10 cellular contexts compared by ENCODE assay signal in the genomic region with DNA sequence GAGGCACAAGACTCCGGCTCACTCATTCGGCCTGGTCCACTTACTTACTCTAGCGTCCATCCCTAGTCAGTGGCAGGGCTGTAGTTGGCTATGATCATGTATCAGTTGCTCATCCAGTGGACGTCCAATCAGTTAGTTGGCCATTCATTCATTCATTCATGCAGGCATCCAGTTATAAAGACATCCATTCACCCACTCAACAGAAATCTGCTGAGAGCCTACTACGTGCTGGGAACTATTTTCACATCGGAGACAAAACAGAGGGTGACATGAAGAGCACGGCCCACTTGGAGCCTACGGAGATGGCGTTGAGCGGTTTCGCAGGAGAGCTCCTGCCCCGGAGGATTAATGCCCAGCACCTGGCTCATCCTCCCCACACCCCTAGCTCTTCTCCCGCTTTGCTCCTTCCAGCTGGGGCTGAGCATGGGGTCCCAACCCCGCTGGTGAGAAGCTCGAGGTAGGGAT. TPM values are rescaled to one million over a fixed set of nuclear protein-coding genes. Genes with fewer than 3 reads are reported as not detected.
DNase-seq lines count a peak whose midpoint lies in the region; ATAC-seq and TF ChIP-seq lines count a peak whose summit lies in the region.
"Had no signal": no experiment of that assay in that cellular context is flagged by ENCODE, and none has a peak within 500 bp of the region (broad histone marks: within the 10 kb centered on the region; RNA-seq: fewer than 3 reads in every experiment).

No MANE protein-coding gene starts in this region.

- no peak overlapping the region for H2AFZ ChIP-seq in osteoblast (ENCODE audit: low read length)

- no peaks in the 10 kb centered on the region for H4K20me1 ChIP-seq in osteoblast (ENCODE audit: insufficient read depth, low read length)

- no peaks in the 10 kb centered on the region for H3K79me2 ChIP-seq in osteoblast (ENCODE audit: insufficient read depth, low read length)

- no peaks in the 10 kb centered on the region for H3K36me3 Mint-ChIP-seq in CD8-positive, alpha-beta T cell
- no peaks in the 10 kb centered on the region for H3K36me3 Mint-ChIP-seq in endothelial cell (ENCODE audit: low read depth, unreplicated experiment)

- no peak overlapping the region for H3K27ac ChIP-seq in CD8-positive, alpha-beta T cell (ENCODE audit: low read depth, low read length)
- no peak overlapping the region for H3K27ac ChIP-seq in osteoblast (ENCODE audit: low read depth, low read length)

- no peak for TF ChIP-seq CTCF in CD8-positive, alpha-beta T cell (IDR thresholded peaks at IDR 0.05)
- no peak for TF ChIP-seq CTCF in endothelial cell (IDR thresholded peaks at IDR 0.05; ENCODE audit: unreplicated experiment)
- no peak for TF ChIP-seq CTCF in osteoblast (IDR thresholded peaks at IDR 0.05; ENCODE audit: extremely low read depth, low read depth, low read length)

- H3K27me3 ChIP-seq in CD8-positive, alpha-beta T cell (ENCODE audit: insufficient read depth, low read length) = peaks cover 8% of the 10 kb centered on the region
- peaks cover 39% of the 10 kb centered on the region for H3K27me3 ChIP-seq in NT2/D1 (ENCODE audit: insufficient read depth, insufficient read length)
- peaks cover 43% of the 10 kb centered on the region for H3K27me3 ChIP-seq in osteoblast (ENCODE audit: insufficient read depth, low read length)

- no peaks in the 10 kb centered on the region for H3K9me3 Mint-ChIP-seq in CD8-positive, alpha-beta T cell
- peaks cover 4% of the 10 kb centered on the region for H3K9me3 Mint-ChIP-seq in endothelial cell (ENCODE audit: unreplicated experiment)

- POLR2A ChIA-PET in CD8-positive, alpha-beta T cell (lab: Charles Lee) = no interaction called here

- H3K27me3 Mint-ChIP-seq in CD8-positive, alpha-beta T cell (ENCODE audit: low read depth) = peaks cover 51% of the 10 kb centered on the region
- peaks cover 16% of the 10 kb centered on the region for H3K27me3 Mint-ChIP-seq in endothelial cell (ENCODE audit: unreplicated experiment)

- intact Hi-C loops in CD8-positive, alpha-beta T cell (cut with DNase I, micrococcal nuclease) = no loop called here

- peaks cover 11% of the 10 kb centered on the region for H3K4me1 Mint-ChIP-seq in CD8-positive, alpha-beta T cell (ENCODE audit: low read depth)
- H3K4me1 Mint-ChIP-seq in endothelial cell (ENCODE audit: unreplicated experiment) = peaks cover 9% of the 10 kb centered on the region

- peak overlapping the region; percentile 24 for H3K4me2 ChIP-seq in osteoblast (ENCODE audit: insufficient read depth, low read length)

- H3K4me1 ChIP-seq in CD8-positive, alpha-beta T cell (ENCODE audit: insufficient read depth, low read length) = peaks cover 5% of the 10 kb centered on the region
- no peaks in the 10 kb centered on the region for H3K4me1 ChIP-seq in NT2/D1 (ENCODE audit: insufficient read depth, insufficient read length)
- no peaks in the 10 kb centered on the region for H3K4me1 ChIP-seq in osteoblast (ENCODE audit: insufficient read depth, low read length)

- no peak overlapping the region for H3K27ac Mint-ChIP-seq in CD8-positive, alpha-beta T cell
- H3K27ac Mint-ChIP-seq in endothelial cell (ENCODE audit: unreplicated experiment) = no peak overlapping the region

- no peak overlapping the region for H3K9ac ChIP-seq in NT2/D1 (ENCODE audit: insufficient read length, low read depth)

- ATAC-seq in CD8-positive, alpha-beta T cell = no peak
- no peak for ATAC-seq in GM21717 (IDR thresholded peaks at IDR 0.05; ENCODE audit: unreplicated experiment)
- no peak for ATAC-seq in HG03342 (IDR thresholded peaks at IDR 0.05; ENCODE audit: unreplicated experiment)

- CTCF ChIA-PET in CD8-positive, alpha-beta T cell (lab: Charles Lee) = interaction anchor here (0.9 kb wide), 1 partner anchor 531 kb away, joined by 3 read pairs; a partner anchor contains a TSS

- no peaks in the 10 kb centered on the region for H3K9me3 ChIP-seq in CD8-positive, alpha-beta T cell (ENCODE audit: low read length)
- H3K9me3 ChIP-seq in NT2/D1 (ENCODE audit: insufficient read depth, low read length) (no peaks in the 10 kb centered on the region), osteoblast (ENCODE audit: low read depth, low read length) (no peaks in the 10 kb centered on the region)

- peak overlapping the region; percentile 81 for H3K4me3 Mint-ChIP-seq in CD8-positive, alpha-beta T cell
- peak overlapping the region; percentile 90 for H3K4me3 Mint-ChIP-seq in endothelial cell (ENCODE audit: unreplicated experiment)

- DNase-seq in CD8-positive, alpha-beta T cell = no peak
- DNase-seq in NT2/D1 (ENCODE audit: low read depth, low spot score) = no peak
- DNase-seq in endothelial cell (ENCODE audit: low spot score) = no peak
- no peak for DNase-seq in osteoblast (ENCODE audit: insufficient read length, low spot score, missing footprints)
- no peak for DNase-seq in NK-92 (lab: John Stamatoyannopoulos, UW; ENCODE audit: unreplicated experiment)
- DNase-seq in NCI-H82 (lab: John Stamatoyannopoulos, UW) = no peak
- DNase-seq: T-helper 9 cell had no signal

- no peaks in the 10 kb centered on the region for H3K36me3 ChIP-seq in CD8-positive, alpha-beta T cell (ENCODE audit: insufficient read depth, low read length)
- H3K36me3 ChIP-seq in NT2/D1 (ENCODE audit: insufficient read depth, insufficient read length, low read length) = no peaks in the 10 kb centered on the region
- H3K36me3 ChIP-seq in osteoblast (ENCODE audit: insufficient read depth, low read length) = no peaks in the 10 kb centered on the region

- no peak overlapping the region for H3K4me3 ChIP-seq in CD8-positive, alpha-beta T cell (ENCODE audit: low read depth, low read length)
- peak overlapping the region; percentile 40 for H3K4me3 ChIP-seq in NT2/D1 (ENCODE audit: insufficient read length, low read depth)
- H3K4me3 ChIP-seq in osteoblast (ENCODE audit: insufficient read depth, low read length) = peak overlapping the region; percentile 29

RNA-seq across cellular contexts. Expression of a gene that starts 0.6 kb away (rescaled TPM):
- not detected for total RNA-seq in CD8-positive, alpha-beta T cell
- total RNA-seq in endothelial cell (ENCODE audit: unreplicated experiment) = 0.23 TPM
- total RNA-seq in osteoblast = 0.29 and 0.72 TPM in 2 replicates
- total RNA-seq: LHCN-M2 had no signal

RNA-seq across cellular contexts. Expression of a gene that starts 49.7 kb away (rescaled TPM):
- 1 to 10 TPM; 6.8 to 7.4 TPM for total RNA-seq in CD8-positive, alpha-beta T cell
- total RNA-seq in endothelial cell (ENCODE audit: unreplicated experiment) (5.2 TPM), osteoblast (26.5 and 35.8 TPM in 2 replicates)
